Comparison of ENCODE assay signal across 1 cellular context in genomic region chr3:11575964-11576363, GRCh38.
TF ChIP-seq lines count a peak whose summit lies in the region.

No MANE protein-coding gene starts in this region.

TF ChIP-seq in SK-N-SH treated with all-trans-retinoic acid at 6 μM for 48 hours, 23 proteins besides CTCF, POLR2A, EP300 and RAD21 (continued from another document):
- TF ChIP-seq, protein P1, sequence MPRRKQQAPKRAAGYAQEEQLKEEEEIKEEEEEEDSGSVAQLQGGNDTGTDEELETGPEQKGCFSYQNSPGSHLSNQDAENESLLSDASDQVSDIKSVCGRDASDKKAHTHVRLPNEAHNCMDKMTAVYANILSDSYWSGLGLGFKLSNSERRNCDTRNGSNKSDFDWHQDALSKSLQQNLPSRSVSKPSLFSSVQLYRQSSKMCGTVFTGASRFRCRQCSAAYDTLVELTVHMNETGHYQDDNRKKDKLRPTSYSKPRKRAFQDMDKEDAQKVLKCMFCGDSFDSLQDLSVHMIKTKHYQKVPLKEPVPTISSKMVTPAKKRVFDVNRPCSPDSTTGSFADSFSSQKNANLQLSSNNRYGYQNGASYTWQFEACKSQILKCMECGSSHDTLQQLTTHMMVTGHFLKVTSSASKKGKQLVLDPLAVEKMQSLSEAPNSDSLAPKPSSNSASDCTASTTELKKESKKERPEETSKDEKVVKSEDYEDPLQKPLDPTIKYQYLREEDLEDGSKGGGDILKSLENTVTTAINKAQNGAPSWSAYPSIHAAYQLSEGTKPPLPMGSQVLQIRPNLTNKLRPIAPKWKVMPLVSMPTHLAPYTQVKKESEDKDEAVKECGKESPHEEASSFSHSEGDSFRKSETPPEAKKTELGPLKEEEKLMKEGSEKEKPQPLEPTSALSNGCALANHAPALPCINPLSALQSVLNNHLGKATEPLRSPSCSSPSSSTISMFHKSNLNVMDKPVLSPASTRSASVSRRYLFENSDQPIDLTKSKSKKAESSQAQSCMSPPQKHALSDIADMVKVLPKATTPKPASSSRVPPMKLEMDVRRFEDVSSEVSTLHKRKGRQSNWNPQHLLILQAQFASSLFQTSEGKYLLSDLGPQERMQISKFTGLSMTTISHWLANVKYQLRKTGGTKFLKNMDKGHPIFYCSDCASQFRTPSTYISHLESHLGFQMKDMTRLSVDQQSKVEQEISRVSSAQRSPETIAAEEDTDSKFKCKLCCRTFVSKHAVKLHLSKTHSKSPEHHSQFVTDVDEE (CRISPR knock-in tag; IDR thresholded peaks at IDR 0.05) = no peak
- TF ChIP-seq, protein P2, sequence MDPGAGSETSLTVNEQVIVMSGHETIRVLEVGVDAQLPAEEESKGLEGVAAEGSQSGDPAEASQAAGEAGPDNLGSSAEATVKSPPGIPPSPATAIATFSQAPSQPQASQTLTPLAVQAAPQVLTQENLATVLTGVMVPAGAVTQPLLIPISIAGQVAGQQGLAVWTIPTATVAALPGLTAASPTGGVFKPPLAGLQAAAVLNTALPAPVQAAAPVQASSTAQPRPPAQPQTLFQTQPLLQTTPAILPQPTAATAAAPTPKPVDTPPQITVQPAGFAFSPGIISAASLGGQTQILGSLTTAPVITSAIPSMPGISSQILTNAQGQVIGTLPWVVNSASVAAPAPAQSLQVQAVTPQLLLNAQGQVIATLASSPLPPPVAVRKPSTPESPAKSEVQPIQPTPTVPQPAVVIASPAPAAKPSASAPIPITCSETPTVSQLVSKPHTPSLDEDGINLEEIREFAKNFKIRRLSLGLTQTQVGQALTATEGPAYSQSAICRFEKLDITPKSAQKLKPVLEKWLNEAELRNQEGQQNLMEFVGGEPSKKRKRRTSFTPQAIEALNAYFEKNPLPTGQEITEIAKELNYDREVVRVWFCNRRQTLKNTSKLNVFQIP (CRISPR knock-in tag; IDR thresholded peaks at IDR 0.05; ENCODE audit: borderline replicate concordance, low read depth) = no peak
- TF ChIP-seq, protein P3, sequence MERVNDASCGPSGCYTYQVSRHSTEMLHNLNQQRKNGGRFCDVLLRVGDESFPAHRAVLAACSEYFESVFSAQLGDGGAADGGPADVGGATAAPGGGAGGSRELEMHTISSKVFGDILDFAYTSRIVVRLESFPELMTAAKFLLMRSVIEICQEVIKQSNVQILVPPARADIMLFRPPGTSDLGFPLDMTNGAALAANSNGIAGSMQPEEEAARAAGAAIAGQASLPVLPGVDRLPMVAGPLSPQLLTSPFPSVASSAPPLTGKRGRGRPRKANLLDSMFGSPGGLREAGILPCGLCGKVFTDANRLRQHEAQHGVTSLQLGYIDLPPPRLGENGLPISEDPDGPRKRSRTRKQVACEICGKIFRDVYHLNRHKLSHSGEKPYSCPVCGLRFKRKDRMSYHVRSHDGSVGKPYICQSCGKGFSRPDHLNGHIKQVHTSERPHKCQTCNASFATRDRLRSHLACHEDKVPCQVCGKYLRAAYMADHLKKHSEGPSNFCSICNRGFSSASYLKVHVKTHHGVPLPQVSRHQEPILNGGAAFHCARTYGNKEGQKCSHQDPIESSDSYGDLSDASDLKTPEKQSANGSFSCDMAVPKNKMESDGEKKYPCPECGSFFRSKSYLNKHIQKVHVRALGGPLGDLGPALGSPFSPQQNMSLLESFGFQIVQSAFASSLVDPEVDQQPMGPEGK (CRISPR knock-in tag; IDR thresholded peaks at IDR 0.05; ENCODE audit: borderline replicate concordance) = no peak
- TF ChIP-seq ARNTL (CRISPR knock-in tag; IDR thresholded peaks at IDR 0.05; ENCODE audit: borderline replicate concordance, low read depth) (no peak), BACH2 (CRISPR knock-in tag; IDR thresholded peaks at IDR 0.05; ENCODE audit: borderline replicate concordance) (no peak), SNAI2 (CRISPR knock-in tag; IDR thresholded peaks at IDR 0.05) (no peak), ZC3H10 (CRISPR knock-in tag; IDR thresholded peaks at IDR 0.05) (no peak), ZNF8 (CRISPR knock-in tag; IDR thresholded peaks at IDR 0.05) (no peak)
TF ChIP-seq in SK-N-SH treated with all-trans-retinoic acid at 6 μM for 48 hours: peak in this region for 0.
